Comparison of ENCODE assay signal across 1 cellular context in the genomic region with DNA sequence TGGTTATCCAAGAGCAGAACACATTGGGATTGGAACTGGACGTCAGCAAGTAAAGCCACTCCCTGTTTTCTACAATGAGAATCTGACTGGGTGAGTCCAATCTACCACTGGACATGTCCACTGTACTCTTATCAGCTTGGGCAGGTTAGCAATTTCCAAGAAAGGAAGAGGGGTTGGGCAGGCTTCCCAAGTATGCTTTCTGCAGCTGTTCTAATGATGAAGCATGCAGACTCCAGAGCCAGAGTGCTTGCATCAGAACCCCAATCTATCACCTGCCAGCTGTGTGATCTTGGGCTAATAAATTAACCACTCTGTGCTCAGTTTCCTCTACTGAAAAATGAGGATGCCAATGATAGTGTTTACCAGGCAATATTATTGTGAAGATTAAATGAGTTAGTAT.
TF ChIP-seq lines count a peak whose summit lies in the region.

No MANE protein-coding gene starts in this region.

TF ChIP-seq in K562, 482 proteins besides CTCF, POLR2A, EP300 and RAD21 (continued from another document and continues in another):
- TF ChIP-seq, protein P1, sequence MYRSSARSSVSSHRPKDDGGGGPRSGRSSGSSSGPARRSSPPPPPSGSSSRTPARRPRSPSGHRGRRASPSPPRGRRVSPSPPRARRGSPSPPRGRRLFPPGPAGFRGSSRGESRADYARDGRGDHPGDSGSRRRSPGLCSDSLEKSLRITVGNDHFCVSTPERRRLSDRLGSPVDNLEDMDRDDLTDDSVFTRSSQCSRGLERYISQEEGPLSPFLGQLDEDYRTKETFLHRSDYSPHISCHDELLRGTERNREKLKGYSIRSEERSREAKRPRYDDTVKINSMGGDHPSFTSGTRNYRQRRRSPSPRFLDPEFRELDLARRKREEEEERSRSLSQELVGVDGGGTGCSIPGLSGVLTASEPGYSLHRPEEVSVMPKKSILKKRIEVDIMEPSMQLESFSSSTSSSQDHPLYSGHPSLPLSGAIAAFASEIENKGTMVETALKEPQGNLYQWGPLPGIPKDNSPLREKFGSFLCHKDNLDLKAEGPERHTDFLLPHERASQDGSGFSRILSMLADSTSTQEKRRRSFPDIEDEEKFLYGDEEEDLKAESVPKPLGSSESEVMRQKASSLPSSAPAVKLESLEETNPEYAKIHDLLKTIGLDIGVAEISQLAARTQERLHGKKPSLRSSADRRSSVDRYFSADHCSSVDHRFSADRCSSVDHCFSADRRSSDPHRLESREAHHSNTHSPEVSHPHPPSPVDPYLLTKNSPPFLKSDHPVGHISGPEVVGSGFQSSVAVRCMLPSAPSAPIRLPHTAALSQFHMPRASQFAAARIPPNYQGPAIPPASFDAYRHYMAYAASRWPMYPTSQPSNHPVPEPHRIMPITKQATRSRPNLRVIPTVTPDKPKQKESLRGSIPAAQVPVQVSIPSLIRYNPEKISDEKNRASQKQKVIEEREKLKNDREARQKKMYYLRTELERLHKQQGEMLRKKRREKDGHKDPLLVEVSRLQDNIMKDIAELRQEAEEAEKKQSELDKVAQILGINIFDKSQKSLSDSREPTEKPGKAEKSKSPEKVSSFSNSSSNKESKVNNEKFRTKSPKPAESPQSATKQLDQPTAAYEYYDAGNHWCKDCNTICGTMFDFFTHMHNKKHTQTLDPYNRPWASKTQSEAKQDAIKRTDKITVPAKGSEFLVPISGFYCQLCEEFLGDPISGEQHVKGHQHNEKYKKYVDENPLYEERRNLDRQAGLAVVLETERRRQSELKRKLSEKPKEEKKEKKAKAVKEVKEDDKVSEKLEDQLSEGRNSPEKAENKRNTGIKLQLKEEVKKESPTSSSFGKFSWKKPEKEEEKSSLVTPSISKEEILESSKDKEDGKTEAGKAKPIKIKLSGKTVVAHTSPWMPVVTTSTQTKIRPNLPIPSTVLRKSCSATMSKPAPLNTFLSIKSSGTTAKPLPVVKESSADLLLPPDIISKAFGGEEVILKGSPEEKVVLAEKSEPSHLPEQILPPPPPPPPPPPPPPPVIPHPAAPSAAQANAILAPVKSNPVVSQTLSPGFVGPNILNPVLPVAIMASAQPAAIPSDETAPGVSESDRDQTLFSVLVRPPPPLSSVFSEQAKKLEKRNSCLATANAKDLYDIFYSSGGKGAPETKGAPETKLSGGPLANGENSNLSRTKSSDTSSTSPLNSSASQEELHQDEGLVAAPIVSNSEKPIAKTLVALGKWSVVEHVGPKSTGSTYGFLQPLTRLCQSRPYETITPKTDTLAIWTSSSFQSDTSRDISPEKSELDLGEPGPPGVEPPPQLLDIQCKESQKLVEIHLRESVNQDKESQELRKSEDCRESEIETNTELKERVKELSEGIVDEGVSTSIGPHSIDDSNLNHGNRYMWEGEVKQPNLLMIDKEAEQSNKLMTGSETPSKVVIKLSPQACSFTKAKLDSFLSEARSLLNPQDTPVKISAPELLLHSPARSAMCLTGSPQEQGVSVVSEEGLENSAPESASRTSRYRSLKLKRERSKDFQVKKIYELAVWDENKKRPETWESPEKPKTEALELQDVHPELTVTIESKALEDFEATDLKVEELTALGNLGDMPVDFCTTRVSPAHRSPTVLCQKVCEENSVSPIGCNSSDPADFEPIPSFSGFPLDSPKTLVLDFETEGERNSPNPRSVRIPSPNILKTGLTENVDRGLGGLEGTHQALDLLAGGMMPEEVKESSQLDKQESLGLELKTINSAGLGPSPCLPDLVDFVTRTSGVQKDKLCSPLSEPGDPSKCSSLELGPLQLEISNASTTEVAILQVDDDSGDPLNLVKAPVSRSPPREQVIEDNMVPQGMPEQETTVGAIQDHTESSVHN (IDR thresholded peaks at IDR 0.05; ENCODE audit: borderline replicate concordance in 1 of 2, low read depth in 1 of 2), result peak in 1 of 2 experiments; percentile 55; a peak in 1 of 4 replicates
- TF ChIP-seq FOXP1 (CRISPR knock-in tag; IDR thresholded peaks at IDR 0.05) (no peak), MAFF (IDR thresholded peaks at IDR 0.05; ENCODE audit: low read length) (no peak), CBX3 (IDR thresholded peaks at IDR 0.05; ENCODE audit: borderline replicate concordance in 1 of 2, low read length in 2 of 2) (no peak), FOXK1 (CRISPR knock-in tag; IDR thresholded peaks at IDR 0.05; ENCODE audit: borderline replicate concordance) (no peak), ZNF79 (CRISPR knock-in tag; IDR thresholded peaks at IDR 0.05; ENCODE audit: low read depth) (no peak), NUFIP1 (IDR thresholded peaks at IDR 0.05; ENCODE audit: partially characterized antibody) (no peak), POLR2B (IDR thresholded peaks at IDR 0.05; ENCODE audit: low read depth, partially characterized antibody) (no peak), MCM5 (IDR thresholded peaks at IDR 0.05; ENCODE audit: low read depth) (no peak), CCNT2 (IDR thresholded peaks at IDR 0.05; ENCODE audit: borderline replicate concordance, extremely low read depth, insufficient read length, low read depth, low read length) (peak; percentile 65), DNMT1 (IDR thresholded peaks at IDR 0.05) (no peak), DACH1 (IDR thresholded peaks at IDR 0.05; ENCODE audit: partially characterized antibody) (no peak), NRF1 (conservative IDR thresholded peaks at IDR 0.05 in 1 of 2, IDR thresholded peaks at IDR 0.05 in 1 of 2) (0 out of 4 replicates have a peak, but pooled peaks of 1 of the 2 experiments have one; percentile 28), ZNF717 (CRISPR knock-in tag; IDR thresholded peaks at IDR 0.05) (no peak), KLF6 (CRISPR knock-in tag; IDR thresholded peaks at IDR 0.05; ENCODE audit: borderline replicate concordance) (no peak), RUNX1 (IDR thresholded peaks at IDR 0.05; ENCODE audit: low read depth) (no peak), ZNF695 (CRISPR knock-in tag; IDR thresholded peaks at IDR 0.05) (no peak), KDM4B (IDR thresholded peaks at IDR 0.05; ENCODE audit: borderline replicate concordance in 2 of 2, low read depth in 1 of 2) (no peak), SRF (CRISPR knock-in tag; IDR thresholded peaks at IDR 0.05) (no peak), ZNF764 (CRISPR knock-in tag; IDR thresholded peaks at IDR 0.05; ENCODE audit: low read depth) (no peak), ZFP1 (CRISPR knock-in tag; IDR thresholded peaks at IDR 0.05) (no peak), ZC3H8 (IDR thresholded peaks at IDR 0.05) (no peak), NR3C1 (CRISPR knock-in tag; IDR thresholded peaks at IDR 0.05) (no peak), L3MBTL2 (IDR thresholded peaks at IDR 0.05) (no peak), U2AF2 (optimal IDR thresholded peaks at IDR 0.05; ENCODE audit: low read depth, low read length) (no peak), FOS (IDR thresholded peaks at IDR 0.05; ENCODE audit: extremely low read depth, insufficient read length) (no peak), ZBTB8A (IDR thresholded peaks at IDR 0.05; ENCODE audit: partially characterized antibody) (no peak), ZNF707 (CRISPR knock-in tag; conservative IDR thresholded peaks at IDR 0.05) (no peak), ZNF41 (CRISPR knock-in tag; conservative IDR thresholded peaks at IDR 0.05) (no peak), HNRNPK (IDR thresholded peaks at IDR 0.05; ENCODE audit: low read depth, low read length, poor library complexity, severe bottlenecking) (no peak), ZNF347 (CRISPR knock-in tag; IDR thresholded peaks at IDR 0.05; ENCODE audit: low read depth) (no peak), YY1 (IDR thresholded peaks at IDR 0.05; ENCODE audit: borderline replicate concordance in 1 of 3, control insufficient read depth in 1 of 3, extremely low read depth in 1 of 3, insufficient read depth in 3 of 3, insufficient read length in 1 of 3, insufficient replicate concordance in 2 of 3, low read depth in 1 of 3, low read length in 2 of 3) (no peak), HDAC3 (IDR thresholded peaks at IDR 0.05; ENCODE audit: borderline replicate concordance, partially characterized antibody) (peak; percentile 56), TAF1 (IDR thresholded peaks at IDR 0.05; ENCODE audit: control insufficient read depth, extremely low read depth, insufficient read depth, low read length, severe bottlenecking) (no peak), CEBPB (tag; IDR thresholded peaks at IDR 0.05) (peak; percentile 63), ETV5 (CRISPR knock-in tag; IDR thresholded peaks at IDR 0.05; ENCODE audit: low read depth) (no peak), ZNF696 (CRISPR knock-in tag; conservative IDR thresholded peaks at IDR 0.05) (no peak), KAT2B (IDR thresholded peaks at IDR 0.05; ENCODE audit: low read depth, low read length) (no peak), SRSF9 (IDR thresholded peaks at IDR 0.05; ENCODE audit: borderline replicate concordance, low read depth, low read length) (no peak)
- TF ChIP-seq, protein P2, sequence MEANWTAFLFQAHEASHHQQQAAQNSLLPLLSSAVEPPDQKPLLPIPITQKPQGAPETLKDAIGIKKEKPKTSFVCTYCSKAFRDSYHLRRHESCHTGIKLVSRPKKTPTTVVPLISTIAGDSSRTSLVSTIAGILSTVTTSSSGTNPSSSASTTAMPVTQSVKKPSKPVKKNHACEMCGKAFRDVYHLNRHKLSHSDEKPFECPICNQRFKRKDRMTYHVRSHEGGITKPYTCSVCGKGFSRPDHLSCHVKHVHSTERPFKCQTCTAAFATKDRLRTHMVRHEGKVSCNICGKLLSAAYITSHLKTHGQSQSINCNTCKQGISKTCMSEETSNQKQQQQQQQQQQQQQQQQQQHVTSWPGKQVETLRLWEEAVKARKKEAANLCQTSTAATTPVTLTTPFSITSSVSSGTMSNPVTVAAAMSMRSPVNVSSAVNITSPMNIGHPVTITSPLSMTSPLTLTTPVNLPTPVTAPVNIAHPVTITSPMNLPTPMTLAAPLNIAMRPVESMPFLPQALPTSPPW (CRISPR knock-in tag; IDR thresholded peaks at IDR 0.05), result peak; percentile 55; the same call in 1 of the 2 replicates
- TF ChIP-seq, protein P3, sequence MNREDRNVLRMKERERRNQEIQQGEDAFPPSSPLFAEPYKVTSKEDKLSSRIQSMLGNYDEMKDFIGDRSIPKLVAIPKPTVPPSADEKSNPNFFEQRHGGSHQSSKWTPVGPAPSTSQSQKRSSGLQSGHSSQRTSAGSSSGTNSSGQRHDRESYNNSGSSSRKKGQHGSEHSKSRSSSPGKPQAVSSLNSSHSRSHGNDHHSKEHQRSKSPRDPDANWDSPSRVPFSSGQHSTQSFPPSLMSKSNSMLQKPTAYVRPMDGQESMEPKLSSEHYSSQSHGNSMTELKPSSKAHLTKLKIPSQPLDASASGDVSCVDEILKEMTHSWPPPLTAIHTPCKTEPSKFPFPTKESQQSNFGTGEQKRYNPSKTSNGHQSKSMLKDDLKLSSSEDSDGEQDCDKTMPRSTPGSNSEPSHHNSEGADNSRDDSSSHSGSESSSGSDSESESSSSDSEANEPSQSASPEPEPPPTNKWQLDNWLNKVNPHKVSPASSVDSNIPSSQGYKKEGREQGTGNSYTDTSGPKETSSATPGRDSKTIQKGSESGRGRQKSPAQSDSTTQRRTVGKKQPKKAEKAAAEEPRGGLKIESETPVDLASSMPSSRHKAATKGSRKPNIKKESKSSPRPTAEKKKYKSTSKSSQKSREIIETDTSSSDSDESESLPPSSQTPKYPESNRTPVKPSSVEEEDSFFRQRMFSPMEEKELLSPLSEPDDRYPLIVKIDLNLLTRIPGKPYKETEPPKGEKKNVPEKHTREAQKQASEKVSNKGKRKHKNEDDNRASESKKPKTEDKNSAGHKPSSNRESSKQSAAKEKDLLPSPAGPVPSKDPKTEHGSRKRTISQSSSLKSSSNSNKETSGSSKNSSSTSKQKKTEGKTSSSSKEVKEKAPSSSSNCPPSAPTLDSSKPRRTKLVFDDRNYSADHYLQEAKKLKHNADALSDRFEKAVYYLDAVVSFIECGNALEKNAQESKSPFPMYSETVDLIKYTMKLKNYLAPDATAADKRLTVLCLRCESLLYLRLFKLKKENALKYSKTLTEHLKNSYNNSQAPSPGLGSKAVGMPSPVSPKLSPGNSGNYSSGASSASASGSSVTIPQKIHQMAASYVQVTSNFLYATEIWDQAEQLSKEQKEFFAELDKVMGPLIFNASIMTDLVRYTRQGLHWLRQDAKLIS (CRISPR knock-in tag; IDR thresholded peaks at IDR 0.05), result no peak
- TF ChIP-seq, protein P4, sequence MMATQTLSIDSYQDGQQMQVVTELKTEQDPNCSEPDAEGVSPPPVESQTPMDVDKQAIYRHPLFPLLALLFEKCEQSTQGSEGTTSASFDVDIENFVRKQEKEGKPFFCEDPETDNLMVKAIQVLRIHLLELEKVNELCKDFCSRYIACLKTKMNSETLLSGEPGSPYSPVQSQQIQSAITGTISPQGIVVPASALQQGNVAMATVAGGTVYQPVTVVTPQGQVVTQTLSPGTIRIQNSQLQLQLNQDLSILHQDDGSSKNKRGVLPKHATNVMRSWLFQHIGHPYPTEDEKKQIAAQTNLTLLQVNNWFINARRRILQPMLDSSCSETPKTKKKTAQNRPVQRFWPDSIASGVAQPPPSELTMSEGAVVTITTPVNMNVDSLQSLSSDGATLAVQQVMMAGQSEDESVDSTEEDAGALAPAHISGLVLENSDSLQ (IDR thresholded peaks at IDR 0.05), result peak; percentile 28; the same call in 1 of the 2 replicates
- TF ChIP-seq, protein P5, sequence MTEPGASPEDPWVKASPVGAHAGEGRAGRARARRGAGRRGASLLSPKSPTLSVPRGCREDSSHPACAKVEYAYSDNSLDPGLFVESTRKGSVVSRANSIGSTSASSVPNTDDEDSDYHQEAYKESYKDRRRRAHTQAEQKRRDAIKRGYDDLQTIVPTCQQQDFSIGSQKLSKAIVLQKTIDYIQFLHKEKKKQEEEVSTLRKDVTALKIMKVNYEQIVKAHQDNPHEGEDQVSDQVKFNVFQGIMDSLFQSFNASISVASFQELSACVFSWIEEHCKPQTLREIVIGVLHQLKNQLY (CRISPR knock-in tag; conservative IDR thresholded peaks at IDR 0.05), result no peak
- TF ChIP-seq, protein P6, sequence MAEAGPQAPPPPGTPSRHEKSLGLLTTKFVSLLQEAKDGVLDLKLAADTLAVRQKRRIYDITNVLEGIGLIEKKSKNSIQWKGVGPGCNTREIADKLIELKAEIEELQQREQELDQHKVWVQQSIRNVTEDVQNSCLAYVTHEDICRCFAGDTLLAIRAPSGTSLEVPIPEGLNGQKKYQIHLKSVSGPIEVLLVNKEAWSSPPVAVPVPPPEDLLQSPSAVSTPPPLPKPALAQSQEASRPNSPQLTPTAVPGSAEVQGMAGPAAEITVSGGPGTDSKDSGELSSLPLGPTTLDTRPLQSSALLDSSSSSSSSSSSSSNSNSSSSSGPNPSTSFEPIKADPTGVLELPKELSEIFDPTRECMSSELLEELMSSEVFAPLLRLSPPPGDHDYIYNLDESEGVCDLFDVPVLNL (CRISPR knock-in tag; IDR thresholded peaks at IDR 0.05; ENCODE audit: low read depth), result no peak
- TF ChIP-seq, protein P7, sequence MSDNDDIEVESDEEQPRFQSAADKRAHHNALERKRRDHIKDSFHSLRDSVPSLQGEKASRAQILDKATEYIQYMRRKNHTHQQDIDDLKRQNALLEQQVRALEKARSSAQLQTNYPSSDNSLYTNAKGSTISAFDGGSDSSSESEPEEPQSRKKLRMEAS (CRISPR knock-in tag; IDR thresholded peaks at IDR 0.05), result no peak
- TF ChIP-seq, protein P8, sequence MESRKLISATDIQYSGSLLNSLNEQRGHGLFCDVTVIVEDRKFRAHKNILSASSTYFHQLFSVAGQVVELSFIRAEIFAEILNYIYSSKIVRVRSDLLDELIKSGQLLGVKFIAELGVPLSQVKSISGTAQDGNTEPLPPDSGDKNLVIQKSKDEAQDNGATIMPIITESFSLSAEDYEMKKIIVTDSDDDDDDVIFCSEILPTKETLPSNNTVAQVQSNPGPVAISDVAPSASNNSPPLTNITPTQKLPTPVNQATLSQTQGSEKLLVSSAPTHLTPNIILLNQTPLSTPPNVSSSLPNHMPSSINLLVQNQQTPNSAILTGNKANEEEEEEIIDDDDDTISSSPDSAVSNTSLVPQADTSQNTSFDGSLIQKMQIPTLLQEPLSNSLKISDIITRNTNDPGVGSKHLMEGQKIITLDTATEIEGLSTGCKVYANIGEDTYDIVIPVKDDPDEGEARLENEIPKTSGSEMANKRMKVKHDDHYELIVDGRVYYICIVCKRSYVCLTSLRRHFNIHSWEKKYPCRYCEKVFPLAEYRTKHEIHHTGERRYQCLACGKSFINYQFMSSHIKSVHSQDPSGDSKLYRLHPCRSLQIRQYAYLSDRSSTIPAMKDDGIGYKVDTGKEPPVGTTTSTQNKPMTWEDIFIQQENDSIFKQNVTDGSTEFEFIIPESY (CRISPR knock-in tag; IDR thresholded peaks at IDR 0.05), result no peak
